ENCODE assay signal across 1 cellular context in the genomic region with DNA sequence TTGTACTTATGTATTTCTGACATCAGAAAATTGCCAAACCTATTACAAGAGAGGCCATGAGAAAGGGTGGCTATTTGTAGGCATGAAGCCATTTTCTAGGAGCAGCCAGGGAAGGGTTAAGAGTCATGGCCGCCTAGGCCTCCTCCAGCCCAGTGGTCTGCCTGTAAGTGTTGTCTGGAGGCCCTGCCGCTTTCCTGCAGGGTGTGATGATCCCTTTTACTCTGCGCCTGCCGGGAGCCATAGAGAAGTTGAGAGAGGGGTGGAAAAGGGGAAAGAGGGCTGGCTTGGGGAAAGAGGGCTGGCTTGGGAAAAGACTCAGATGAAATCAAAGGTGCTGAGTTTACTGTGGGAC.
TF ChIP-seq lines count a peak whose summit lies in the region.

No MANE protein-coding gene starts in this region.

TF ChIP-seq in HEK293, 187 proteins besides CTCF, POLR2A, EP300 and RAD21 (continued from another document):
- TF ChIP-seq, protein P1, sequence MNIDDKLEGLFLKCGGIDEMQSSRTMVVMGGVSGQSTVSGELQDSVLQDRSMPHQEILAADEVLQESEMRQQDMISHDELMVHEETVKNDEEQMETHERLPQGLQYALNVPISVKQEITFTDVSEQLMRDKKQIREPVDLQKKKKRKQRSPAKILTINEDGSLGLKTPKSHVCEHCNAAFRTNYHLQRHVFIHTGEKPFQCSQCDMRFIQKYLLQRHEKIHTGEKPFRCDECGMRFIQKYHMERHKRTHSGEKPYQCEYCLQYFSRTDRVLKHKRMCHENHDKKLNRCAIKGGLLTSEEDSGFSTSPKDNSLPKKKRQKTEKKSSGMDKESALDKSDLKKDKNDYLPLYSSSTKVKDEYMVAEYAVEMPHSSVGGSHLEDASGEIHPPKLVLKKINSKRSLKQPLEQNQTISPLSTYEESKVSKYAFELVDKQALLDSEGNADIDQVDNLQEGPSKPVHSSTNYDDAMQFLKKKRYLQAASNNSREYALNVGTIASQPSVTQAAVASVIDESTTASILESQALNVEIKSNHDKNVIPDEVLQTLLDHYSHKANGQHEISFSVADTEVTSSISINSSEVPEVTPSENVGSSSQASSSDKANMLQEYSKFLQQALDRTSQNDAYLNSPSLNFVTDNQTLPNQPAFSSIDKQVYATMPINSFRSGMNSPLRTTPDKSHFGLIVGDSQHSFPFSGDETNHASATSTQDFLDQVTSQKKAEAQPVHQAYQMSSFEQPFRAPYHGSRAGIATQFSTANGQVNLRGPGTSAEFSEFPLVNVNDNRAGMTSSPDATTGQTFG (tag by site-specific recombination; IDR thresholded peaks at IDR 0.05; ENCODE audit: borderline replicate concordance), result no peak
- TF ChIP-seq ZNF311 (tag by site-specific recombination; IDR thresholded peaks at IDR 0.05; ENCODE audit: borderline replicate concordance), result no peak
